Comparison of ENCODE assay signal across 8 cellular contexts in the genomic region with DNA sequence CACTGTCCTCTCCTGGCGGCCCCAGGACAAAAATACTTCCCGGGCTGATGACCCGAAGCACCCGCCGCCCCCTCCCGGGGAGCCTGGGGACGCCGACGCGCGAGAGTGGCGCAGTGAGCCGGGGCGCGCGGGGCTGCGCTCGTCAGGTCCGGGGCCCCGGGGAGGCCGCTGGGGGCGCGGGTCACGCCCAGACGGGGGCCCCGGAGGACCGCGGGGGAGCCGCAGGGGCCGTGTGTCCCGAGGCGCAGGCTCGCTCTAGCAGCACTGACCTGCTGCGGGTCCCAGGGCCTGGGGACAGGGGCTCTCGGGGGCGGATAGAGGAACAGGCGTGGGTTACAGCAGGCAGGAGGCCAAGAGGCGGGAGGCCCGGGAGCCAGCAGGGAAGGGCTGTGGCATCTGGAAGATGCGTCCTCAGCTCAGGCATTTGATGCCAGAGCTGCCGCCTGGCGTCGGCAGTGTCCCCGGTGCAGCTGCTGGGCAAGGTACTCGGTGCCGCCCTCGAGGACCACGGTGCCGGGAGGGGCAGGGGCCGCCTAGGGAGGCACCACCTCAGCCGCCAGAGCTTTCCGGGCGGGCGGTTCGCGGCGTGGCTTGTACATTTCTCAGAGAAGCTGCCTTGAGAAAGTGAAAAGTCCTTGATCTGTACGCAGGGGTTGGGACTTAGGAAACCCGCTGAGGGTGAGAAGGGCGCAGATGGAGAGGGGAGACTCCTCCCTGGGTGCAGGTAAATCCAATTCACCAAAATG. TPM values are rescaled to one million over a fixed set of nuclear protein-coding genes. Genes with fewer than 3 reads are reported as not detected.
A peak's percentile ranks its signal among the peaks of the same experiment; 100 is the strongest.
DNase-seq lines count a peak whose midpoint lies in the region; ATAC-seq, FAIRE-seq and TF ChIP-seq lines count a peak whose summit lies in the region.

No MANE protein-coding gene starts in this region.

- no peak for TF ChIP-seq CTCF in astrocyte (IDR thresholded peaks at IDR 0.05; ENCODE audit: insufficient read depth, low read depth, low read length)
- TF ChIP-seq CTCF in gastrocnemius medialis (IDR thresholded peaks at IDR 0.05 in 4 of 5, conservative IDR thresholded peaks at IDR 0.05 in 1 of 5): peak in 1 of 5 experiments; percentile 26

- H3K9me3 ChIP-seq in astrocyte (ENCODE audit: insufficient read depth, low read depth, low read length) (no peaks in the 10 kb centered on the region), gastrocnemius medialis (no peaks in the 10 kb centered on the region)

- no peaks in the 10 kb centered on the region for H3K27me3 ChIP-seq in astrocyte (ENCODE audit: insufficient read depth, low read length)
- peaks cover 28 to 37% (median 30%) of the 10 kb centered on the region in 3 donors for H3K27me3 ChIP-seq in gastrocnemius medialis

- peaks cover 18% of the 10 kb centered on the region for H3K4me1 ChIP-seq in astrocyte (ENCODE audit: insufficient read depth, low read length)
- peaks cover 10 to 11% of the 10 kb centered on the region in 2 donors for H3K4me1 ChIP-seq in gastrocnemius medialis

- intact Hi-C loops in gastrocnemius medialis (cut with DNase I; ENCODE audit: low total_unique reads): no loop called here

- H3K4me3 ChIP-seq in astrocyte (ENCODE audit: insufficient read depth, low read depth, low read length): peak overlapping the region; percentile 29
- peak overlapping the region; percentile 34 for H3K4me3 ChIP-seq in iPS-11a (ENCODE audit: low read depth, low read length)
- H3K4me3 ChIP-seq in gastrocnemius medialis: peak overlapping the region; percentile 48 to 55 (median 54)

- ATAC-seq in gastrocnemius medialis (peak; percentile 21 to 30), GM21529 (IDR thresholded peaks at IDR 0.05; ENCODE audit: unreplicated experiment) (no peak)

- DNase-seq in NCI-H748 (lab: John Stamatoyannopoulos, UW; ENCODE audit: unreplicated experiment): peak; percentile 67
- DNase-seq in NCI-H748 treated with DMSO at 0.1 percent for 48 hours (lab: John Stamatoyannopoulos, UW): no peak
- DNase-seq in NCI-H524 treated with DMSO at 0.1 percent for 48 hours (lab: John Stamatoyannopoulos, UW): peak; percentile 27
- DNase-seq in astrocyte (ENCODE audit: low read depth): no peak
- peak in 1 of 2 donors; percentile 39 for DNase-seq in gastrocnemius medialis
- no peak for DNase-seq in GF-D8 (lab: John Stamatoyannopoulos, UW)

- in situ Hi-C loops in gastrocnemius medialis (cut with MboI; ENCODE audit: low sequenced_read_pairs in 4 of 4): loop anchor here in 1 of 4 donors (25.0 kb wide), 1 partner anchor 1157 kb away; the partner anchor contains the start of gene FKBP4

- H3K27ac ChIP-seq in astrocyte (ENCODE audit: low read depth, low read length): no peak overlapping the region
- H3K27ac ChIP-seq in gastrocnemius medialis: peak overlapping the region in 3 of 4 donors; percentile 18 to 46 (median 29)

- H3K27ac Mint-ChIP-seq in astrocyte (ENCODE audit: unreplicated experiment): peak overlapping the region; percentile 75

- H3K9ac ChIP-seq in astrocyte (ENCODE audit: low read length): peak overlapping the region; percentile 5

- no peak for FAIRE-seq in astrocyte (lab: Jason Lieb, UNC)

- H4K20me1 ChIP-seq in astrocyte (ENCODE audit: insufficient read depth, low read length): peaks cover 48% of the 10 kb centered on the region

- no peak for TF ChIP-seq POLR2A in gastrocnemius medialis (IDR thresholded peaks at IDR 0.05)

- peak overlapping the region; percentile 61 for H2AFZ ChIP-seq in astrocyte (ENCODE audit: low read depth, low read length)

- peaks cover 4% of the 10 kb centered on the region for H3K79me2 ChIP-seq in astrocyte (ENCODE audit: insufficient read depth, low read length)

- H3K36me3 Mint-ChIP-seq in astrocyte (ENCODE audit: low read depth, unreplicated experiment): peaks cover 18% of the 10 kb centered on the region

- no peaks in the 10 kb centered on the region for H3K9me3 Mint-ChIP-seq in astrocyte (ENCODE audit: unreplicated experiment)

- H3K4me1 Mint-ChIP-seq in astrocyte (ENCODE audit: low read depth, unreplicated experiment): peaks cover 25% of the 10 kb centered on the region

- H3K27me3 Mint-ChIP-seq in astrocyte (ENCODE audit: low read depth, unreplicated experiment): peaks cover 3% of the 10 kb centered on the region

- H3K4me2 ChIP-seq in astrocyte (ENCODE audit: low read length): peak overlapping the region; percentile 83

- peak overlapping the region; percentile 61 for H3K4me3 Mint-ChIP-seq in astrocyte (ENCODE audit: unreplicated experiment)

- peaks cover 3% of the 10 kb centered on the region for H3K36me3 ChIP-seq in astrocyte (ENCODE audit: insufficient read depth, low read length)
- no peaks in the 10 kb centered on the region for H3K36me3 ChIP-seq in gastrocnemius medialis

RNA-seq across cellular contexts. Expression of gene WNT5B, which starts 1.2 kb away (rescaled TPM):
- total RNA-seq in astrocyte (110 TPM in 2 replicates), gastrocnemius medialis (1 to 10 TPM in 2 of 4 donors, under 1 TPM in 2; 0.17 to 2.5 (median 0.88) TPM)

RNA-seq across cellular contexts. Expression of gene FBXL14, which starts 35.9 kb away (rescaled TPM):
- total RNA-seq in astrocyte (9.2 and 9.8 TPM in 2 replicates), gastrocnemius medialis (10 to 100 TPM in 1 of 4 donors, 1 to 10 TPM in 3; 5.8 to 11.5 (median 7.4) TPM)

Comparison
In these comparisons a context has a peak if more than half of its experiments do, and no peak if none do; other contexts are left out.
1. DNase-seq: peak in NCI-H748 (single experiment) and NCI-H524 treated with DMSO at 0.1 percent for 48 hours (single experiment); none in NCI-H748 treated with DMSO at 0.1 percent for 48 hours (single experiment), astrocyte (single experiment) and GF-D8 (single experiment).
2. RNA of gene WNT5B, which starts 1.2 kb away (total RNA-seq): 110 TPM in astrocyte; 0.17 to 2.5 TPM in gastrocnemius medialis; every median in the first group is over 10 times any median in the second.
3. Peak in every context shown above with its lines, with median percentiles within 50 percentile points of each other: H3K4me3 ChIP-seq.